11 cellular contexts compared by ENCODE assay signal in genomic region chr3:42149537-42150426, GRCh38. TPM values are rescaled to one million over a fixed set of nuclear protein-coding genes. Genes with fewer than 3 reads are reported as not detected.
DNase-seq lines count a peak whose midpoint lies in the region; ATAC-seq and TF ChIP-seq lines count a peak whose summit lies in the region.
"Had no signal": no experiment of that assay in that cellular context is flagged by ENCODE, and none has a peak within 500 bp of the region (broad histone marks: within the 10 kb centered on the region; RNA-seq: fewer than 3 reads in every experiment).

No MANE protein-coding gene starts in this region.

- H3K9ac ChIP-seq in mammary epithelial cell (ENCODE audit: insufficient read depth, low read length): no peak overlapping the region

- CTCF ChIA-PET in mammary epithelial cell (lab: Charles Lee; ENCODE audit: low non-redundant PET): no interaction called here

- peak overlapping the region; percentile 14 for H3K27ac ChIP-seq in mammary epithelial cell (ENCODE audit: insufficient read depth, low read depth, low read length)
- peak overlapping the region in 1 of 3 donors; percentile 15 for H3K27ac ChIP-seq in thyroid gland
- H3K27ac ChIP-seq: thoracic aorta had no signal

- TF ChIP-seq POLR2A in lower leg skin (IDR thresholded peaks at IDR 0.05) (no peak), thyroid gland (IDR thresholded peaks at IDR 0.05) (no peak)

- in situ Hi-C loops in mammary epithelial cell (cut with MboI; ENCODE audit: low sequenced_read_pairs in 2 of 2): no loop called here

- H3K4me1 ChIP-seq in mammary epithelial cell (ENCODE audit: insufficient read depth, low read length) (peaks cover 30% of the 10 kb centered on the region), thyroid gland (peaks cover 13 to 19% of the 10 kb centered on the region in 2 donors)

- intact Hi-C loops in mammary epithelial cell (cut with micrococcal nuclease): no loop called here
- intact Hi-C loops in lower leg skin (cut with DNase I; ENCODE audit: low total_unique reads): no loop called here
- intact Hi-C loops in thyroid gland (cut with DNase I): no loop called here

- DNase-seq in SIG-M5 treated with dmso at 0.1 percent for 504 hours (lab: John Stamatoyannopoulos, UW; ENCODE audit: unreplicated experiment): peak; percentile 10
- DNase-seq in SIG-M5 (lab: John Stamatoyannopoulos, UW): no peak
- DNase-seq in mammary epithelial cell: peak; percentile 16
- peak; percentile 39 to 87 for DNase-seq in lower leg skin (ENCODE audit: low spot score in 2 of 2)
- peak; percentile 85 to 89 for DNase-seq in thyroid gland
- no peak for DNase-seq in NCI-H1092 (lab: John Stamatoyannopoulos, UW)
- no peak for DNase-seq in stimulated activated naive CD4-positive, alpha-beta T cell (lab: John Stamatoyannopoulos, UW)
- DNase-seq: activated T-cell treated with anti-CD3 and anti-CD28 coated beads for 4 hours; effector memory CD4-positive, alpha-beta T cell had no signal

- TF ChIP-seq CTCF in mammary epithelial cell (conservative IDR thresholded peaks at IDR 0.05 in 1 of 2, IDR thresholded peaks at IDR 0.05 in 1 of 2; ENCODE audit: extremely low read depth in 1 of 2, insufficient read depth in 1 of 2, low read depth in 1 of 2, low read length in 2 of 2) (no peak), lower leg skin (IDR thresholded peaks at IDR 0.05) (no peak), thyroid gland (IDR thresholded peaks at IDR 0.05) (no peak)

- dilution Hi-C loops in mammary epithelial cell (cut with HindIII; ENCODE audit: low sequenced_read_pairs): no loop called here

- H3K27me3 ChIP-seq in mammary epithelial cell (ENCODE audit: insufficient read depth, low read length) (no peaks in the 10 kb centered on the region), thyroid gland (no peaks in the 10 kb centered on the region)

- H2AFZ ChIP-seq in mammary epithelial cell (ENCODE audit: low read depth, low read length): no peak overlapping the region

- 98% methylated on average over 11 of the region's 12 CpGs for WGBS in mammary epithelial cell (ENCODE audit: low coverage, missing lambda C conversion rate)
- WGBS in lower leg skin, 2 donors: 80 to 82% methylated on average over 12 of the region's 12 CpGs
- WGBS in thyroid gland, 2 donors: 77 to 85% methylated on average over 12 of the region's 12 CpGs

- H3K36me3 ChIP-seq in mammary epithelial cell (ENCODE audit: insufficient read depth, low read length) (no peaks in the 10 kb centered on the region), thyroid gland (no peaks in the 10 kb centered on the region)
- H3K36me3 ChIP-seq: thoracic aorta had no signal

- no peak for ATAC-seq in GM21619 (IDR thresholded peaks at IDR 0.05; ENCODE audit: unreplicated experiment)

- peak overlapping the region; percentile 54 for H3K4me2 ChIP-seq in mammary epithelial cell (ENCODE audit: insufficient read depth, low read depth, low read length)

- no TSS peak for BruUV-seq in mammary epithelial cell (replicated peaks; lab: Mats Ljungman, UMichigan)

- H4K20me1 ChIP-seq in mammary epithelial cell (ENCODE audit: insufficient read depth, low read length): no peaks in the 10 kb centered on the region

- peaks cover 65% of the 10 kb centered on the region for H3K79me2 ChIP-seq in mammary epithelial cell (ENCODE audit: insufficient read depth, low read length)

- no peak overlapping the region for H3K4me3 ChIP-seq in mammary epithelial cell (replicated peaks in 1 of 3; ENCODE audit: insufficient read depth in 1 of 3, low read depth in 2 of 3, low read length in 3 of 3)
- no peak overlapping the region for H3K4me3 ChIP-seq in lower leg skin (ENCODE audit: low read depth, poor library complexity, severe bottlenecking)
- H3K4me3 ChIP-seq in thyroid gland (replicated peaks in 1 of 3): no peak overlapping the region

- no peaks in the 10 kb centered on the region for H3K9me3 ChIP-seq in mammary epithelial cell (replicated peaks; ENCODE audit: insufficient read depth, low read length)
- no peaks in the 10 kb centered on the region for H3K9me3 ChIP-seq in thyroid gland
- H3K9me3 ChIP-seq: thoracic aorta had no signal

RNA-seq across cellular contexts. Expression of gene TRAK1, which starts 58.6 kb away (rescaled TPM):
- 10 to 100 TPM; 64.5 to 67.2 TPM for total RNA-seq in mammary epithelial cell
- polyA plus RNA-seq in mammary epithelial cell: 36.6 TPM
- polyA minus RNA-seq in mammary epithelial cell: 56.6 TPM
- 10 to 100 TPM; 69.0 to 96.3 (median 84.9) TPM for total RNA-seq in lower leg skin
- total RNA-seq in thyroid gland: 10 to 100 TPM; 46.1 to 87.8 (median 76.4) TPM

Comparison
In these comparisons a context has a peak if more than half of its experiments do, and no peak if none do; other contexts are left out.
1. DNase-seq: peak in SIG-M5 treated with dmso at 0.1 percent for 504 hours (single experiment), mammary epithelial cell (single experiment), lower leg skin (2 of 2) and thyroid gland (2 of 2); none in SIG-M5 (single experiment), NCI-H1092 (single experiment) and stimulated activated naive CD4-positive, alpha-beta T cell (0 of 6).